Comparison of ENCODE assay signal across 22 cellular contexts in the genomic region with DNA sequence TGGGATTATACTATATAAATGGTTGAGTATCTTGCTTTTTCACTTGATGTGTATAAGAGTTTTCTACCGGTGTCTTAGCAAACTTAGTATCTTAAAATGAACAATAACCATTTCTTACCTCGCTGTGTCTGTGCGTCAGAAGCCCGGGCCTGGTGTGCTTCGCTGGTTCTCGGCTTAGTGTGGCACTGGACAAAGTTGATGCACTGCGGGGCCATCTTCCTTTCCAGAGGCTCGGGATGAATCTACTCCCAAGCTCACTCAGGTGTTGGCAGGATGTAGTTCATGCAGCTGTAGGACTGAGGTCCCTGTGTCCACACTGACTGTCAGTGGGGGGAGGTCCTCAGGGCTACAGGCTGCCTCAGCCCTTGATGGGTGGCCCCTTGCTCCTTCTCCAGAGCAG.
"Had no signal": no experiment of that assay in that cellular context is flagged by ENCODE, and none has a peak within 500 bp of the region (broad histone marks: within the 10 kb centered on the region; RNA-seq: fewer than 3 reads in every experiment).

No MANE protein-coding gene starts in this region.

- H3K9me3 ChIP-seq: SJCRH30 had no signal

- H3K36me3 ChIP-seq: SJCRH30 had no signal

- H3K27me3 Mint-ChIP-seq: IgD-negative memory B cell had no signal

- DNase-seq: Kasumi-1, MM.1S, NCI-H1092 treated with DMSO at 0.1 percent for 48 hours, NCI-H1436, NCI-H187, NCI-H2081 treated with DMSO at 0.1 percent for 48 hours, NCI-H2171, NCI-H226, NCI-H446, NCI-H510A, NCI-H524 treated with DMSO at 0.1 percent for 48 hours, NCI-H69, NCI-H774, SHP77 treated with DMSO at 0.1 percent for 48 hours, SJCRH30 had no signal

- H3K4me3 ChIP-seq: K562, SJCRH30 had no signal

- H3K4me1 Mint-ChIP-seq: IgD-negative memory B cell had no signal

- H3K4me2 ChIP-seq: KMS-11 had no signal

- ATAC-seq: K562, Panc1, SK-N-SH treated with all-trans-retinoic acid at 6 μM for 48 hours had no signal

- H3K9ac ChIP-seq: KMS-11 had no signal

- H3K4me3 Mint-ChIP-seq: IgD-negative memory B cell had no signal

- H3K27ac ChIP-seq: HL-60, KMS-11, RWPE1, SJCRH30 had no signal

- H3K27me3 ChIP-seq: SJCRH30 had no signal
